Comparison of ENCODE assay signal across 11 cellular contexts in genomic region chr11:128494418-128495332, GRCh38.
A peak's percentile ranks its signal among the peaks of the same experiment; 100 is the strongest.
DNase-seq lines count a peak whose midpoint lies in the region; ATAC-seq and TF ChIP-seq lines count a peak whose summit lies in the region.
"Had no signal": no experiment of that assay in that cellular context is flagged by ENCODE, and none has a peak within 500 bp of the region (broad histone marks: within the 10 kb centered on the region; RNA-seq: fewer than 3 reads in every experiment).

No MANE protein-coding gene starts in this region.

- H3K27me3 Mint-ChIP-seq in activated CD8-positive, alpha-beta T cell treated with anti-CD3 and anti-CD28 coated beads for 36 hours = no peaks in the 10 kb centered on the region
- H3K27me3 Mint-ChIP-seq in mesothelial cell of epicardium (ENCODE audit: low read depth) = no peaks in the 10 kb centered on the region

- H3K4me1 Mint-ChIP-seq in activated CD8-positive, alpha-beta T cell treated with anti-CD3 and anti-CD28 coated beads for 36 hours (ENCODE audit: low read depth) = peaks cover 95% of the 10 kb centered on the region
- H3K4me1 Mint-ChIP-seq in mesothelial cell of epicardium = peaks cover 48% of the 10 kb centered on the region

- TF ChIP-seq POLR2A in vagina (IDR thresholded peaks at IDR 0.05) = no peak

- H3K36me3 ChIP-seq in left ventricle myocardium inferior (peaks cover 8% of the 10 kb centered on the region), vagina (peaks cover 0 to 3% of the 10 kb centered on the region in 2 donors)

- POLR2A ChIA-PET in activated CD8-positive, alpha-beta T cell treated with anti-CD3 and anti-CD28 coated beads for 36 hours (lab: Charles Lee) = interaction anchor here (0.6 to 37.3 kb wide), 8 partner anchors 2 to 204 kb away, joined by 3 to 1082 read pairs (median 12); no protein-coding TSS in a partner anchor

- CTCF ChIA-PET in activated CD8-positive, alpha-beta T cell treated with anti-CD3 and anti-CD28 coated beads for 36 hours (lab: Charles Lee) = interaction anchor here (0.7 to 6.7 kb wide), 15 partner anchors 8 to 204 kb away, joined by 3 to 32 read pairs (median 4); no protein-coding TSS in a partner anchor

- H3K36me3 Mint-ChIP-seq in activated CD8-positive, alpha-beta T cell treated with anti-CD3 and anti-CD28 coated beads for 36 hours (ENCODE audit: low read depth) = peaks cover 89% of the 10 kb centered on the region
- H3K36me3 Mint-ChIP-seq in mesothelial cell of epicardium = peaks cover 2% of the 10 kb centered on the region

- no peak overlapping the region for H3K4me3 ChIP-seq in left ventricle myocardium inferior
- H3K4me3 ChIP-seq in vagina = no peak overlapping the region
- H3K4me3 ChIP-seq: adrenal gland, BLaER1 had no signal

- ATAC-seq in left ventricle myocardium superior (no peak), HG03108 (IDR thresholded peaks at IDR 0.05; ENCODE audit: unreplicated experiment) (no peak)
- ATAC-seq in activated CD8-positive, alpha-beta T cell treated with anti-CD3 and anti-CD28 coated beads for 36 hours = peak; percentile 70

- DNase-seq in left ventricle myocardium inferior (no peak), left ventricle myocardium superior (no peak), mesothelial cell of epicardium (ENCODE audit: low spot score in 2 of 2, unreplicated experiment in 2 of 2) (no peak), vagina (ENCODE audit: extremely low spot score in 2 of 2) (no peak), NCI-H446 (lab: John Stamatoyannopoulos, UW) (no peak), midbrain (lab: John Stamatoyannopoulos, UW) (no peak)
- peak; percentile 61 for DNase-seq in activated CD8-positive, alpha-beta T cell treated with anti-CD3 and anti-CD28 coated beads for 36 hours
- DNase-seq: adrenal gland had no signal

- peak overlapping the region; percentile 97 for H3K27ac ChIP-seq in left ventricle myocardium inferior (replicated peaks)
- H3K27ac ChIP-seq in vagina = peak overlapping the region; percentile 50
- H3K27ac ChIP-seq: adrenal gland, BLaER1, parathyroid adenoma had no signal

- peaks cover 100% of the 10 kb centered on the region for H3K4me1 ChIP-seq in left ventricle myocardium inferior
- H3K4me1 ChIP-seq in vagina = peaks cover 80% of the 10 kb centered on the region

- TF ChIP-seq CTCF in left ventricle myocardium inferior (IDR thresholded peaks at IDR 0.05; ENCODE audit: borderline replicate concordance) (no peak), mesothelial cell of epicardium (IDR thresholded peaks at IDR 0.05; ENCODE audit: unreplicated experiment) (no peak), vagina (IDR thresholded peaks at IDR 0.05) (no peak)
- TF ChIP-seq CTCF in activated CD8-positive, alpha-beta T cell treated with anti-CD3 and anti-CD28 coated beads for 36 hours (IDR thresholded peaks at IDR 0.05) = peak; percentile 27

- peak overlapping the region; percentile 98 for H3K27ac Mint-ChIP-seq in activated CD8-positive, alpha-beta T cell treated with anti-CD3 and anti-CD28 coated beads for 36 hours
- peak overlapping the region; percentile 58 for H3K27ac Mint-ChIP-seq in mesothelial cell of epicardium

- H3K9me3 ChIP-seq in left ventricle myocardium inferior (replicated peaks) (no peaks in the 10 kb centered on the region), vagina (no peaks in the 10 kb centered on the region)
- H3K9me3 ChIP-seq: adrenal gland, BLaER1 had no signal

- intact Hi-C loops in left ventricle myocardium inferior (cut with micrococcal nuclease) (no loop called here), left ventricle myocardium superior (cut with micrococcal nuclease) (no loop called here), vagina (cut with DNase I) (no loop called here)
- intact Hi-C loops in activated CD8-positive, alpha-beta T cell treated with anti-CD3 and anti-CD28 coated beads for 36 hours (cut with micrococcal nuclease) = no loop called here

- H3K27me3 ChIP-seq in left ventricle myocardium inferior (ENCODE audit: low read depth) = no peaks in the 10 kb centered on the region
- no peaks in the 10 kb centered on the region for H3K27me3 ChIP-seq in vagina
- H3K27me3 ChIP-seq: adrenal gland, BLaER1 had no signal

- peak overlapping the region; percentile 88 for H3K4me3 Mint-ChIP-seq in activated CD8-positive, alpha-beta T cell treated with anti-CD3 and anti-CD28 coated beads for 36 hours
- no peak overlapping the region for H3K4me3 Mint-ChIP-seq in mesothelial cell of epicardium

- H3K9me3 Mint-ChIP-seq in activated CD8-positive, alpha-beta T cell treated with anti-CD3 and anti-CD28 coated beads for 36 hours = no peaks in the 10 kb centered on the region
- no peaks in the 10 kb centered on the region for H3K9me3 Mint-ChIP-seq in mesothelial cell of epicardium
